ENCODE assay signal across 17 cellular contexts in genomic region chr16:55078153-55078552, GRCh38.
DNase-seq lines count a peak whose midpoint lies in the region; ATAC-seq and TF ChIP-seq lines count a peak whose summit lies in the region.
"Had no signal": no experiment of that assay in that cellular context is flagged by ENCODE, and none has a peak within 500 bp of the region (broad histone marks: within the 10 kb centered on the region; RNA-seq: fewer than 3 reads in every experiment).

No MANE protein-coding gene starts in this region.

- H3K4me1 ChIP-seq in endodermal cell (ENCODE audit: control insufficient read depth, insufficient read depth, low read length), result no peaks in the 10 kb centered on the region
- H3K4me1 ChIP-seq: A549, Caco-2 had no signal

- H3K4me3 Mint-ChIP-seq in stimulated activated naive CD8-positive, alpha-beta T cell treated with anti-CD3 and anti-CD28 coated beads, Interleukin-15, amount 100 ng/mL, for 72 hours, result no peak overlapping the region
- no peak overlapping the region for H3K4me3 Mint-ChIP-seq in endodermal cell
- H3K4me3 Mint-ChIP-seq: B cell; CD4-positive, alpha-beta T cell; CD8-positive, alpha-beta T cell had no signal

- DNase-seq in stimulated activated naive CD8-positive, alpha-beta T cell treated with anti-CD3 and anti-CD28 coated beads, Interleukin-15, amount 100 ng/mL, for 72 hours, result no peak
- no peak for DNase-seq in stimulated activated naive CD8-positive, alpha-beta T cell treated with anti-CD3 and anti-CD28 coated beads, Interleukin-15, Interleukin-2, amounts not matched to agents 100 U/mL and 50 U/mL, for 24 hours
- peak; percentile 17 for DNase-seq in endodermal cell
- DNase-seq in activated CD8-positive, alpha-beta memory T cell treated with anti-CD3 and anti-CD28 coated beads, Interleukin-2, amount 50 U/mL, for 48 hours, result no peak
- DNase-seq: AML-193; Caco-2; Calu3; CD4-positive, alpha-beta T cell; CD8-positive, alpha-beta T cell; DMS79 treated with DMSO at 0.1 percent for 48 hours; GF-D8 had no signal

- H3K4me3 ChIP-seq in endodermal cell (ENCODE audit: low read length), result no peak overlapping the region
- H3K4me3 ChIP-seq: A549; BLaER1 treated with 17β-estradiol and CSF1 and Interleukin-3, amounts not matched to agents 10 nM and 100 nM had no signal

- H3K4me1 Mint-ChIP-seq in stimulated activated naive CD8-positive, alpha-beta T cell treated with anti-CD3 and anti-CD28 coated beads, Interleukin-15, amount 100 ng/mL, for 72 hours, result no peaks in the 10 kb centered on the region
- peaks cover 11% of the 10 kb centered on the region for H3K4me1 Mint-ChIP-seq in endodermal cell
- H3K4me1 Mint-ChIP-seq: B cell had no signal

- H3K27me3 Mint-ChIP-seq in stimulated activated naive CD8-positive, alpha-beta T cell treated with anti-CD3 and anti-CD28 coated beads, Interleukin-15, amount 100 ng/mL, for 72 hours, result peaks cover 11% of the 10 kb centered on the region
- H3K27me3 Mint-ChIP-seq in endodermal cell (ENCODE audit: insufficient read depth), result peaks cover 6% of the 10 kb centered on the region

- no peak overlapping the region for H3K27ac ChIP-seq in endodermal cell (ENCODE audit: low read depth, low read length)
- H3K27ac ChIP-seq: 22Rv1; A549; BLaER1 treated with 17β-estradiol and CSF1 and Interleukin-3, amounts not matched to agents 10 nM and 100 nM; C4-2B had no signal

- no peaks in the 10 kb centered on the region for H3K36me3 Mint-ChIP-seq in endodermal cell (ENCODE audit: low read depth)
- H3K36me3 Mint-ChIP-seq: CD8-positive, alpha-beta T cell had no signal

- H3K27ac Mint-ChIP-seq in stimulated activated naive CD8-positive, alpha-beta T cell treated with anti-CD3 and anti-CD28 coated beads, Interleukin-15, amount 100 ng/mL, for 72 hours, result peak overlapping the region; percentile 21 to 79
- no peak overlapping the region for H3K27ac Mint-ChIP-seq in endodermal cell
- H3K27ac Mint-ChIP-seq: B cell; CD4-positive, alpha-beta T cell; CD8-positive, alpha-beta T cell had no signal

- no peak for TF ChIP-seq CTCF in endodermal cell (conservative IDR thresholded peaks at IDR 0.05)

- 93 to 95% methylated on average over 5 of the region's 5 CpGs for WGBS in endodermal cell (ENCODE audit: insufficient coverage in 1 of 2, insufficient read length in 1 of 2), 2 experiments

- H3K9me3 Mint-ChIP-seq in stimulated activated naive CD8-positive, alpha-beta T cell treated with anti-CD3 and anti-CD28 coated beads, Interleukin-15, amount 100 ng/mL, for 72 hours, result no peaks in the 10 kb centered on the region
- no peaks in the 10 kb centered on the region for H3K9me3 Mint-ChIP-seq in endodermal cell
- H3K9me3 Mint-ChIP-seq: CD4-positive, alpha-beta T cell; CD8-positive, alpha-beta T cell had no signal

- no peaks in the 10 kb centered on the region for H3K27me3 ChIP-seq in endodermal cell (ENCODE audit: control insufficient read depth, insufficient read depth, low read length, poor library complexity, severe bottlenecking)
- H3K27me3 ChIP-seq: BLaER1 treated with 17β-estradiol and CSF1 and Interleukin-3, amounts not matched to agents 10 nM and 100 nM had no signal

- ATAC-seq in stimulated activated naive CD8-positive, alpha-beta T cell treated with anti-CD3 and anti-CD28 coated beads, Interleukin-15, amount 100 ng/mL, for 72 hours, result no peak
- no peak for ATAC-seq in stimulated activated naive CD8-positive, alpha-beta T cell treated with anti-CD3 and anti-CD28 coated beads, Interleukin-15, Interleukin-2, amounts not matched to agents 100 U/mL and 50 U/mL, for 24 hours
- ATAC-seq in HG03045 (IDR thresholded peaks at IDR 0.05; ENCODE audit: unreplicated experiment), result no peak
- ATAC-seq: A549; CD8-positive, alpha-beta T cell had no signal

- no peak overlapping the region for H3K9ac ChIP-seq in endodermal cell (ENCODE audit: extremely low read depth, low read length, poor library complexity, severe bottlenecking)
- H3K9ac ChIP-seq: BLaER1 treated with 17β-estradiol and CSF1 and Interleukin-3, amounts not matched to agents 10 nM and 100 nM had no signal

- H3K9me3 ChIP-seq in endodermal cell (ENCODE audit: control insufficient read depth, low read length), result no peaks in the 10 kb centered on the region
- H3K9me3 ChIP-seq: A549, Caco-2 had no signal

- H3K36me3 ChIP-seq in endodermal cell (ENCODE audit: control insufficient read depth, insufficient read depth, low read length), result no peaks in the 10 kb centered on the region
- H3K36me3 ChIP-seq: BLaER1 treated with 17β-estradiol and CSF1 and Interleukin-3, amounts not matched to agents 10 nM and 100 nM had no signal
